In the genomic region with DNA sequence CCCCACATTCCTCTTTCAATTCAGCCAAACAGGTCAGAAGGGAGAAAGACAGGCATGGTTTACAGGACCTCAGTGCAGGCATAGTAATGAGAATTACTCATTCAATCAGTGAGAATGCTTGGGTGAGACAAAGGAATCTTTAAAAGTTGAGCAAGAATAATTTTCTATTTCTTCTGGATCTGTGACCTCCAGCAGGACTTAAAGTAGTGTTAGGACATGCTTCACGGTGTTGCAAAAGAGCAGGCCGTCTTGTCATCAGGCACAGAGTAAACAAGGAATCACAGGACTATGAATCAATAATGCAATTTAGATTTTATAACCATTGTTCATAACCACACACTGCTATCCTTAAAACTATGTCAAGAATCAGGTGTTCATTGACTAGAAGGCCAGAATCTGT, we compare ENCODE assay signal across 16 cellular contexts.
DNase-seq lines count a peak whose midpoint lies in the region; ATAC-seq and TF ChIP-seq lines count a peak whose summit lies in the region.
"Had no signal": no experiment of that assay in that cellular context is flagged by ENCODE, and none has a peak within 500 bp of the region (broad histone marks: within the 10 kb centered on the region; RNA-seq: fewer than 3 reads in every experiment).

No MANE protein-coding gene starts in this region.

- intact Hi-C loops in left colon (cut with DNase I, micrococcal nuclease): no loop called here

- peak; percentile 35 for DNase-seq in ACHN
- DNase-seq in HFFc6: peak; percentile 33
- DNase-seq in choroid plexus epithelial cell (ENCODE audit: low read depth): peak; percentile 9
- peak; percentile 5 to 39 for DNase-seq in left colon
- no peak for DNase-seq in NCI-H128 (lab: John Stamatoyannopoulos, UW; ENCODE audit: unreplicated experiment)
- DNase-seq in DMS 273 (lab: John Stamatoyannopoulos, UW; ENCODE audit: unreplicated experiment): no peak
- DNase-seq: activated CD4-positive, alpha-beta T cell treated with anti-CD3 and anti-CD28 coated beads, Interleukin-2, amount 50 U/mL, for 4 hours; activated T-cell treated with anti-CD3 and anti-CD28 coated beads, Interleukin-2, amount 50 U/mL, for 48 hours; KBM-7; left lung; naive B cell; NCI-H1417; stimulated activated CD4-positive, alpha-beta T cell treated with anti-CD3 and anti-CD28 coated beads, Interleukin-1b, Interleukin-23, amount 100 ng/mL, for 48 hours had no signal

- no peaks in the 10 kb centered on the region for H3K27me3 Mint-ChIP-seq in HFFc6 (ENCODE audit: insufficient read depth)
- H3K27me3 Mint-ChIP-seq: naive B cell had no signal

- no peak for TF ChIP-seq CTCF in HFFc6 (IDR thresholded peaks at IDR 0.05)
- TF ChIP-seq CTCF in choroid plexus epithelial cell (conservative IDR thresholded peaks at IDR 0.05; ENCODE audit: low read depth, low read length): no peak

- no peaks in the 10 kb centered on the region for H3K36me3 Mint-ChIP-seq in HFFc6 (ENCODE audit: low read depth)
- H3K36me3 Mint-ChIP-seq: naive B cell had no signal

- no peak overlapping the region for H3K4me3 Mint-ChIP-seq in HFFc6
- H3K4me3 Mint-ChIP-seq: naive B cell had no signal

- ATAC-seq in left colon (peak; percentile 99), HG02588 (IDR thresholded peaks at IDR 0.05; ENCODE audit: unreplicated experiment) (no peak), HG02981 (IDR thresholded peaks at IDR 0.05; ENCODE audit: unreplicated experiment) (no peak)
- ATAC-seq: left lung had no signal

- H3K4me3 ChIP-seq in choroid plexus epithelial cell (ENCODE audit: low read depth, low read length): no peak overlapping the region
- H3K4me3 ChIP-seq: left lung, SJSA1 had no signal

- in situ Hi-C loops in ACHN (cut with HindIII; ENCODE audit: low pct_ligation_motif_present, low pct_unique_long_range_greater_than_20kb, low sequenced_read_pairs): no loop called here

- H3K27ac Mint-ChIP-seq in HFFc6: peak overlapping the region; percentile 31; the same call in 1 of the 2 replicates
- H3K27ac Mint-ChIP-seq: naive B cell had no signal

- H3K4me1 Mint-ChIP-seq in HFFc6 (ENCODE audit: low read depth): peaks cover 13% of the 10 kb centered on the region
- H3K4me1 Mint-ChIP-seq: naive B cell had no signal

- H3K9me3 Mint-ChIP-seq in HFFc6: peaks cover 5% of the 10 kb centered on the region; the same call in 1 of the 2 replicates

Comparison
In these comparisons a context has a peak if more than half of its experiments do, and no peak if none do; other contexts are left out.
1. DNase-seq: peak in ACHN (single experiment), HFFc6 (single experiment), choroid plexus epithelial cell (single experiment) and left colon (2 of 2); none in NCI-H128 (single experiment) and DMS 273 (single experiment).